In genomic region chr2:170973492-170974303, GRCh38 we compare ENCODE assay signal across 8 cellular contexts. TPM values are rescaled to one million over a fixed set of nuclear protein-coding genes. Genes with fewer than 3 reads are reported as not detected.
DNase-seq lines count a peak whose midpoint lies in the region; ATAC-seq and TF ChIP-seq lines count a peak whose summit lies in the region.

No MANE protein-coding gene starts in this region.

- DNase-seq in DMS79 (lab: John Stamatoyannopoulos, UW) (peak; percentile 74), HuH-7.5 (ENCODE audit: low spot score) (peak; percentile 89), RPMI8226 (peak; percentile 93), fibroblast of villous mesenchyme (ENCODE audit: low read depth) (peak; percentile 72)
- peak; percentile 80 for DNase-seq in activated effector memory CD4-positive, alpha-beta T cell treated with Interleukin-2 at 50 U/mL for 16 hours

- no peaks in the 10 kb centered on the region for H3K79me2 ChIP-seq in neural cell (replicated peaks; ENCODE audit: insufficient read depth, low read length)

- H3K27ac Mint-ChIP-seq in stimulated activated naive CD8-positive, alpha-beta T cell treated with anti-CD3 and anti-CD28 coated beads, Interleukin-15, Interleukin-2, amounts not matched to agents 100 ng/mL and 50 ng/mL, for 24 hours: peak overlapping the region; percentile 85

- H4K20me1 ChIP-seq in neural cell (ENCODE audit: insufficient read depth): no peaks in the 10 kb centered on the region

- H3K4me1 Mint-ChIP-seq in stimulated activated naive CD8-positive, alpha-beta T cell treated with anti-CD3 and anti-CD28 coated beads, Interleukin-15, Interleukin-2, amounts not matched to agents 100 ng/mL and 50 ng/mL, for 24 hours (ENCODE audit: low read depth): peaks cover 17% of the 10 kb centered on the region

- H3F3A ChIP-seq in neural cell (ENCODE audit: insufficient read depth, low read length, poor library complexity, severe bottlenecking): no peaks in the 10 kb centered on the region

- peak; percentile 87 for ATAC-seq in GM21526 (IDR thresholded peaks at IDR 0.05; ENCODE audit: low FRiP score, unreplicated experiment)

- TF ChIP-seq CTCF in fibroblast of villous mesenchyme (IDR thresholded peaks at IDR 0.05; ENCODE audit: insufficient read depth, low read depth, low read length) (peak; percentile 77), neural cell (IDR thresholded peaks at IDR 0.05; ENCODE audit: poor library complexity, severe bottlenecking) (peak; percentile 96)

- H3K27me3 ChIP-seq in neural cell (ENCODE audit: insufficient read depth, low read depth, low read length): no peaks in the 10 kb centered on the region

- no peaks in the 10 kb centered on the region for H3K36me3 ChIP-seq in neural cell (ENCODE audit: insufficient read depth, low read length)

- H3K27me3 Mint-ChIP-seq in stimulated activated naive CD8-positive, alpha-beta T cell treated with anti-CD3 and anti-CD28 coated beads, Interleukin-15, Interleukin-2, amounts not matched to agents 100 ng/mL and 50 ng/mL, for 24 hours: no peaks in the 10 kb centered on the region

- peak overlapping the region; percentile 67 for H3K4me3 Mint-ChIP-seq in stimulated activated naive CD8-positive, alpha-beta T cell treated with anti-CD3 and anti-CD28 coated beads, Interleukin-15, Interleukin-2, amounts not matched to agents 100 ng/mL and 50 ng/mL, for 24 hours

- no peak overlapping the region for H3K4me2 ChIP-seq in neural cell (ENCODE audit: low read length)

- peak overlapping the region; percentile 33 for H2AFZ ChIP-seq in neural cell (ENCODE audit: low read depth, low read length)

- no peak overlapping the region for H3K27ac ChIP-seq in neural cell (ENCODE audit: low read length)

- no peaks in the 10 kb centered on the region for H3K9me3 Mint-ChIP-seq in stimulated activated naive CD8-positive, alpha-beta T cell treated with anti-CD3 and anti-CD28 coated beads, Interleukin-15, Interleukin-2, amounts not matched to agents 100 ng/mL and 50 ng/mL, for 24 hours

- H3K9me3 ChIP-seq in neural cell (ENCODE audit: low read length): no peaks in the 10 kb centered on the region

- H3K4me3 ChIP-seq in fibroblast of villous mesenchyme (ENCODE audit: low read depth, low read length): peak overlapping the region; percentile 81
- peak overlapping the region; percentile 55 for H3K4me3 ChIP-seq in neural cell (ENCODE audit: low read length)

- TF ChIP-seq RAD21 in neural cell (conservative IDR thresholded peaks at IDR 0.05): peak; percentile 96

- H3K36me3 Mint-ChIP-seq in stimulated activated naive CD8-positive, alpha-beta T cell treated with anti-CD3 and anti-CD28 coated beads, Interleukin-15, Interleukin-2, amounts not matched to agents 100 ng/mL and 50 ng/mL, for 24 hours (ENCODE audit: low read depth): no peaks in the 10 kb centered on the region

- peak overlapping the region; percentile 48 for H3K9ac ChIP-seq in neural cell (ENCODE audit: low read length)

- peak; percentile 33 for TF ChIP-seq EP300 in neural cell (conservative IDR thresholded peaks at IDR 0.05; ENCODE audit: poor library complexity, severe bottlenecking)

- no peaks in the 10 kb centered on the region for H3K9me2 ChIP-seq in neural cell (ENCODE audit: insufficient read depth, low read length)

TF ChIP-seq in neural cell, 6 proteins besides CTCF, POLR2A, EP300 and RAD21:
- TF ChIP-seq TAF1 (IDR thresholded peaks at IDR 0.05; ENCODE audit: low read depth) (no peak), EZH2 (IDR thresholded peaks at IDR 0.05; ENCODE audit: borderline replicate concordance, insufficient read depth, low read length, poor library complexity, severe bottlenecking) (no peak), POLR2AphosphoS5 (IDR thresholded peaks at IDR 0.05) (no peak), SMC3 (conservative IDR thresholded peaks at IDR 0.05; ENCODE audit: poor library complexity) (peak; percentile 95), MXI1 (conservative IDR thresholded peaks at IDR 0.05; ENCODE audit: poor library complexity, severe bottlenecking) (peak; percentile 84)
- TF ChIP-seq, protein P1, sequence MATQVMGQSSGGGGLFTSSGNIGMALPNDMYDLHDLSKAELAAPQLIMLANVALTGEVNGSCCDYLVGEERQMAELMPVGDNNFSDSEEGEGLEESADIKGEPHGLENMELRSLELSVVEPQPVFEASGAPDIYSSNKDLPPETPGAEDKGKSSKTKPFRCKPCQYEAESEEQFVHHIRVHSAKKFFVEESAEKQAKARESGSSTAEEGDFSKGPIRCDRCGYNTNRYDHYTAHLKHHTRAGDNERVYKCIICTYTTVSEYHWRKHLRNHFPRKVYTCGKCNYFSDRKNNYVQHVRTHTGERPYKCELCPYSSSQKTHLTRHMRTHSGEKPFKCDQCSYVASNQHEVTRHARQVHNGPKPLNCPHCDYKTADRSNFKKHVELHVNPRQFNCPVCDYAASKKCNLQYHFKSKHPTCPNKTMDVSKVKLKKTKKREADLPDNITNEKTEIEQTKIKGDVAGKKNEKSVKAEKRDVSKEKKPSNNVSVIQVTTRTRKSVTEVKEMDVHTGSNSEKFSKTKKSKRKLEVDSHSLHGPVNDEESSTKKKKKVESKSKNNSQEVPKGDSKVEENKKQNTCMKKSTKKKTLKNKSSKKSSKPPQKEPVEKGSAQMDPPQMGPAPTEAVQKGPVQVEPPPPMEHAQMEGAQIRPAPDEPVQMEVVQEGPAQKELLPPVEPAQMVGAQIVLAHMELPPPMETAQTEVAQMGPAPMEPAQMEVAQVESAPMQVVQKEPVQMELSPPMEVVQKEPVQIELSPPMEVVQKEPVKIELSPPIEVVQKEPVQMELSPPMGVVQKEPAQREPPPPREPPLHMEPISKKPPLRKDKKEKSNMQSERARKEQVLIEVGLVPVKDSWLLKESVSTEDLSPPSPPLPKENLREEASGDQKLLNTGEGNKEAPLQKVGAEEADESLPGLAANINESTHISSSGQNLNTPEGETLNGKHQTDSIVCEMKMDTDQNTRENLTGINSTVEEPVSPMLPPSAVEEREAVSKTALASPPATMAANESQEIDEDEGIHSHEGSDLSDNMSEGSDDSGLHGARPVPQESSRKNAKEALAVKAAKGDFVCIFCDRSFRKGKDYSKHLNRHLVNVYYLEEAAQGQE (IDR thresholded peaks at IDR 0.05; ENCODE audit: borderline replicate concordance): no peak

RNA-seq across cellular contexts. Expression of gene GORASP2, which starts 44.6 kb away (rescaled TPM):
- total RNA-seq in fibroblast of villous mesenchyme: 51.5 and 67.8 TPM in 2 replicates
- 20.4 and 23.4 TPM in 2 replicates for polyA plus RNA-seq in neural cell
- polyA minus RNA-seq in neural cell: 31.2 and 37.6 TPM in 2 replicates
